9 cellular contexts compared by ENCODE assay signal in genomic region chr11:118574636-118575035, GRCh38. TPM values are rescaled to one million over a fixed set of nuclear protein-coding genes. Genes with fewer than 3 reads are reported as not detected.
DNase-seq lines count a peak whose midpoint lies in the region; TF ChIP-seq lines count a peak whose summit lies in the region.
"Had no signal": no experiment of that assay in that cellular context is flagged by ENCODE, and none has a peak within 500 bp of the region (broad histone marks: within the 10 kb centered on the region; RNA-seq: fewer than 3 reads in every experiment).

No MANE protein-coding gene starts in this region.

- no peak overlapping the region for H2AFZ ChIP-seq in osteoblast (ENCODE audit: low read length)

- peaks cover 0 to 45% (median 2%) of the 10 kb centered on the region in 3 donors for H3K36me3 Mint-ChIP-seq in CD8-positive, alpha-beta memory T cell
- no peaks in the 10 kb centered on the region for H3K36me3 Mint-ChIP-seq in IgD-negative memory B cell
- peaks cover 2% of the 10 kb centered on the region for H3K36me3 Mint-ChIP-seq in chondrocyte (ENCODE audit: low read depth)

- peaks cover 47% of the 10 kb centered on the region for H3K4me1 ChIP-seq in CD8-positive, alpha-beta memory T cell (ENCODE audit: insufficient read depth, low read length)
- H3K4me1 ChIP-seq in osteoblast (ENCODE audit: insufficient read depth, low read length) (peaks cover 37% of the 10 kb centered on the region), Peyer's patch (peaks cover 3 to 30% (median 13%) of the 10 kb centered on the region in 4 donors)

- no peak overlapping the region for H3K4me3 ChIP-seq in CD8-positive, alpha-beta memory T cell (ENCODE audit: low read length)
- H3K4me3 ChIP-seq in osteoblast (ENCODE audit: insufficient read depth, low read length) (peak overlapping the region; percentile 93), Peyer's patch (peak overlapping the region in 1 of 4 donors; percentile 96)

- peaks cover 61% of the 10 kb centered on the region for H4K20me1 ChIP-seq in osteoblast (ENCODE audit: insufficient read depth, low read length)

- H3K27ac Mint-ChIP-seq in CD8-positive, alpha-beta memory T cell: peak overlapping the region in 5 of 8 donors; percentile 12 to 78 (median 64)
- peak overlapping the region in 1 of 3 donors; percentile 3 for H3K27ac Mint-ChIP-seq in IgD-negative memory B cell
- H3K27ac Mint-ChIP-seq in chondrocyte (ENCODE audit: unreplicated experiment): peak overlapping the region; percentile 85
- H3K27ac Mint-ChIP-seq: activated CD8-positive, alpha-beta memory T cell treated with anti-CD3 and anti-CD28 coated beads, Interleukin-2, amount 10 ng/mL, durations not matched to agents 7 days and 5 days had no signal

- H3K36me3 ChIP-seq in CD8-positive, alpha-beta memory T cell (ENCODE audit: insufficient read depth, low read length): no peaks in the 10 kb centered on the region
- peaks cover 6% of the 10 kb centered on the region for H3K36me3 ChIP-seq in osteoblast (ENCODE audit: insufficient read depth, low read length)
- no peaks in the 10 kb centered on the region for H3K36me3 ChIP-seq in Peyer's patch

- peak overlapping the region; percentile 98 for H3K4me2 ChIP-seq in osteoblast (ENCODE audit: insufficient read depth, low read length)

- peaks cover 82% of the 10 kb centered on the region for H3K79me2 ChIP-seq in osteoblast (ENCODE audit: insufficient read depth, low read length)

- H3K4me1 Mint-ChIP-seq in CD8-positive, alpha-beta memory T cell: peaks cover 58 to 73% (median 68%) of the 10 kb centered on the region in 3 donors
- peaks cover 41 to 51% (median 46%) of the 10 kb centered on the region in 3 donors for H3K4me1 Mint-ChIP-seq in IgD-negative memory B cell
- H3K4me1 Mint-ChIP-seq in chondrocyte (ENCODE audit: low read depth): peaks cover 63% of the 10 kb centered on the region

- H3K9me3 ChIP-seq in CD8-positive, alpha-beta memory T cell (ENCODE audit: low read length): no peaks in the 10 kb centered on the region
- H3K9me3 ChIP-seq in osteoblast (ENCODE audit: low read depth, low read length) (no peaks in the 10 kb centered on the region), Peyer's patch (no peaks in the 10 kb centered on the region)

- no peak overlapping the region for H3K27ac ChIP-seq in CD8-positive, alpha-beta memory T cell (ENCODE audit: low read depth, low read length)
- peak overlapping the region; percentile 98 for H3K27ac ChIP-seq in osteoblast (ENCODE audit: low read depth, low read length)
- no peak overlapping the region for H3K27ac ChIP-seq in Peyer's patch

- peak overlapping the region; percentile 50 to 85 (median 72) for H3K4me3 Mint-ChIP-seq in CD8-positive, alpha-beta memory T cell
- H3K4me3 Mint-ChIP-seq in IgD-negative memory B cell (peak overlapping the region in 3 of 4 donors; percentile 74 to 81 (median 81)), chondrocyte (ENCODE audit: unreplicated experiment) (peak overlapping the region; percentile 97)
- H3K4me3 Mint-ChIP-seq: activated CD8-positive, alpha-beta memory T cell treated with anti-CD3 and anti-CD28 coated beads, Interleukin-2, amount 10 ng/mL, durations not matched to agents 7 days and 5 days had no signal

- TF ChIP-seq POLR2A in Peyer's patch (IDR thresholded peaks at IDR 0.05): no peak

- no peaks in the 10 kb centered on the region for H3K27me3 Mint-ChIP-seq in CD8-positive, alpha-beta memory T cell
- H3K27me3 Mint-ChIP-seq in IgD-negative memory B cell (peaks cover 2% of the 10 kb centered on the region), chondrocyte (ENCODE audit: low read depth) (no peaks in the 10 kb centered on the region)
- H3K27me3 Mint-ChIP-seq: activated CD8-positive, alpha-beta memory T cell treated with anti-CD3 and anti-CD28 coated beads, Interleukin-2, amount 10 ng/mL, durations not matched to agents 7 days and 5 days had no signal

- no peaks in the 10 kb centered on the region for H3K9me3 Mint-ChIP-seq in CD8-positive, alpha-beta memory T cell
- H3K9me3 Mint-ChIP-seq in IgD-negative memory B cell (no peaks in the 10 kb centered on the region), chondrocyte (ENCODE audit: low read depth) (no peaks in the 10 kb centered on the region)

- POLR2A ChIA-PET in CD8-positive, alpha-beta memory T cell (lab: Charles Lee): no interaction called here

- no peak for DNase-seq in CD8-positive, alpha-beta memory T cell
- DNase-seq in chondrocyte (ENCODE audit: low spot score): no peak
- DNase-seq in osteoblast (ENCODE audit: insufficient read length, low spot score, missing footprints): no peak
- no peak for DNase-seq in iPS-NIHi7 (ENCODE audit: extremely low spot score)
- no peak for DNase-seq in central memory CD4-positive, alpha-beta T cell
- DNase-seq in Peyer's patch: no peak
- DNase-seq: activated CD8-positive, alpha-beta memory T cell treated with anti-CD3 and anti-CD28 coated beads, Interleukin-2, amount 10 ng/mL, durations not matched to agents 7 days and 5 days had no signal

- TF ChIP-seq CTCF in chondrocyte (IDR thresholded peaks at IDR 0.05) (no peak), osteoblast (IDR thresholded peaks at IDR 0.05; ENCODE audit: extremely low read depth, low read depth, low read length) (no peak), Peyer's patch (IDR thresholded peaks at IDR 0.05) (no peak)

- no peaks in the 10 kb centered on the region for H3K27me3 ChIP-seq in CD8-positive, alpha-beta memory T cell (ENCODE audit: insufficient read depth, low read length, poor library complexity, severe bottlenecking)
- no peaks in the 10 kb centered on the region for H3K27me3 ChIP-seq in osteoblast (ENCODE audit: insufficient read depth, low read length)
- H3K27me3 ChIP-seq in Peyer's patch: no peaks in the 10 kb centered on the region

- CTCF ChIA-PET in CD8-positive, alpha-beta memory T cell (lab: Charles Lee): no interaction called here

RNA-seq across cellular contexts. Expression of gene ARCN1, which starts 2.4 kb away (rescaled TPM):
- total RNA-seq in CD8-positive, alpha-beta memory T cell: 100 to 1,000 TPM; 149 to 154 TPM
- 148 TPM for polyA plus RNA-seq in CD8-positive, alpha-beta memory T cell
- polyA plus RNA-seq in IgD-negative memory B cell: 97.5 TPM
- total RNA-seq in chondrocyte (233 to 265 TPM (median 240 TPM) in 3 replicates), osteoblast (162 and 172 TPM in 2 replicates), Peyer's patch (100 to 1,000 TPM in 2 of 4 donors, 10 to 100 TPM in 2; 54.5 to 116 (median 91.0) TPM)

RNA-seq across cellular contexts. Expression of gene IFT46, which starts 8.9 kb away (rescaled TPM):
- 10 to 100 TPM; 29.5 to 30.1 TPM for total RNA-seq in CD8-positive, alpha-beta memory T cell
- polyA plus RNA-seq in CD8-positive, alpha-beta memory T cell: 7.4 TPM
- polyA plus RNA-seq in IgD-negative memory B cell: 6.2 TPM
- total RNA-seq in chondrocyte (16.2 to 22.7 TPM (median 16.6 TPM) in 3 replicates), osteoblast (31.8 and 37.7 TPM in 2 replicates), Peyer's patch (10 to 100 TPM; 12.5 to 32.2 (median 14.4) TPM)

RNA-seq across cellular contexts. Expression of gene PHLDB1, which starts 32.8 kb away (rescaled TPM):
- total RNA-seq in CD8-positive, alpha-beta memory T cell: 1 to 10 TPM; 1.9 to 2.4 TPM
- polyA plus RNA-seq in CD8-positive, alpha-beta memory T cell: 0.82 TPM
- polyA plus RNA-seq in IgD-negative memory B cell: not detected
- total RNA-seq in chondrocyte: 164 to 271 TPM (median 179 TPM) in 3 replicates
- 86.9 and 96.3 TPM in 2 replicates for total RNA-seq in osteoblast
- total RNA-seq in Peyer's patch: 100 to 1,000 TPM in 2 of 4 donors, 10 to 100 TPM in 2; 32.4 to 380 (median 93.8) TPM

RNA-seq across cellular contexts. Expression of gene TMEM25, which starts 43.6 kb away (rescaled TPM):
- 1 to 10 TPM; 7.0 to 8.3 TPM for total RNA-seq in CD8-positive, alpha-beta memory T cell
- 12.1 TPM for polyA plus RNA-seq in CD8-positive, alpha-beta memory T cell
- 11.2 TPM for polyA plus RNA-seq in IgD-negative memory B cell
- total RNA-seq in chondrocyte (23.3 to 27.1 TPM (median 26.3 TPM) in 3 replicates), osteoblast (10.1 and 11.2 TPM in 2 replicates), Peyer's patch (100 to 1,000 TPM in 3 of 4 donors, 10 to 100 TPM in 1; 48.7 to 263 (median 204) TPM)
- total RNA-seq: SK-MEL-5 had no signal

RNA-seq across cellular contexts. Expression of gene TTC36, which starts 47.4 kb away (rescaled TPM):
- total RNA-seq in CD8-positive, alpha-beta memory T cell: under 1 TPM; 0.44 to 0.59 TPM
- not detected for polyA plus RNA-seq in CD8-positive, alpha-beta memory T cell
- polyA plus RNA-seq in IgD-negative memory B cell: 0.55 TPM
- total RNA-seq in chondrocyte (0.27 to 1.4 TPM in 2 of 3 replicates, not detected in the other), osteoblast (1.1 and 1.2 TPM in 2 replicates), Peyer's patch (10 to 100 TPM in 3 of 4 donors, 1 to 10 TPM in 1; 5.8 to 68.4 (median 37.5) TPM)
- total RNA-seq: SK-MEL-5 had no signal

Comparison
In these comparisons a context has a peak if more than half of its experiments do, and no peak if none do; other contexts are left out.
1. RNA of gene PHLDB1, which starts 32.8 kb away (total RNA-seq): 164 to 271 TPM in chondrocyte, 32.4 to 380 TPM in Peyer's patch and 86.9 to 96.3 TPM in osteoblast; 1.9 to 2.4 TPM in CD8-positive, alpha-beta memory T cell; every median in the first group is over 4 times any median in the second.
2. Peak in every context shown above with its lines, with median percentiles within 50 percentile points of each other: H3K4me3 Mint-ChIP-seq.